Comparison of ENCODE assay signal across 18 cellular contexts in the genomic region with DNA sequence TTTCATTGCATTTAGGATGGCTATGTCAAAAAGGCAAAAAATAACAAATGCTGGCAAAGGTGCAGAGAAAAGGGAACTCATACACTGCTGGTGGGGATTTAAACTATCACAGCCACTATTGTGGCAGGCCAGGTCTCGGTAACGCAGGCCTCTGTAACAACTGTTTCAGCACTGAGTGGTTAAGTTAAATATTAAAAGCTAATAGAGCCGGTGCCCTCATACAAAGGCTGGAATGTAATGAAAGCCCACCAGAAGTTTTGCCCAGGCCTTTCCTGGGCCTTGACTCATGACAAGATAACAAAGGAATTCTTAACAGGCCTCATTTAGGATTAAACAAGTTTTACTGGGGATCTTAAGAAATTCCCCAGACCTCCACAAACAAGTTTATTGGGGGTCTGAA. TPM values are rescaled to one million over a fixed set of nuclear protein-coding genes. Genes with fewer than 3 reads are reported as not detected.
DNase-seq lines count a peak whose midpoint lies in the region; ATAC-seq and TF ChIP-seq lines count a peak whose summit lies in the region.
"Had no signal": no experiment of that assay in that cellular context is flagged by ENCODE, and none has a peak within 500 bp of the region (broad histone marks: within the 10 kb centered on the region; RNA-seq: fewer than 3 reads in every experiment).

No MANE protein-coding gene starts in this region.

- H3K36me3 ChIP-seq in mesenchymal stem cell (ENCODE audit: control insufficient read depth in 1 of 2, insufficient read depth in 2 of 2, low read depth in 1 of 2, low read length in 2 of 2) (no peaks in the 10 kb centered on the region), thyroid gland (no peaks in the 10 kb centered on the region)
- H3K36me3 ChIP-seq: BE2C, esophagus squamous epithelium, vagina had no signal

- intact Hi-C loops in dendritic cell treated with granulocyte-macrophage colony-stimulating factor and Interleukin-4, amounts not matched to agents 40 ng/mL and 50 ng/mL, for 4 days (cut with micrococcal nuclease): no loop called here
- intact Hi-C loops in thyroid gland (cut with DNase I): no loop called here
- intact Hi-C loops in CD4-positive, alpha-beta T cell (cut with DNase I, micrococcal nuclease): no loop called here

- H3K4ac ChIP-seq in mesenchymal stem cell (ENCODE audit: low read depth in 1 of 2, low read length in 2 of 2): no peak overlapping the region

- no peak overlapping the region for H3K9ac ChIP-seq in mesenchymal stem cell (ENCODE audit: low read length)

- H3K4me1 ChIP-seq in mesenchymal stem cell (ENCODE audit: control insufficient read depth, insufficient read depth, low read depth, low read length): peaks cover 15% of the 10 kb centered on the region
- peaks cover 66 to 73% of the 10 kb centered on the region in 2 donors for H3K4me1 ChIP-seq in thyroid gland
- H3K4me1 ChIP-seq: BE2C had no signal

- no peak overlapping the region for H2BK5ac ChIP-seq in mesenchymal stem cell (ENCODE audit: low read depth, low read length, poor library complexity, severe bottlenecking)

- no peak overlapping the region for H2AFZ ChIP-seq in mesenchymal stem cell (ENCODE audit: low read depth, low read length)
- H2AFZ ChIP-seq: PC-9 had no signal

- H3K23ac ChIP-seq in mesenchymal stem cell (ENCODE audit: low read length in 2 of 2): no peak overlapping the region

- H4K91ac ChIP-seq in mesenchymal stem cell (ENCODE audit: low read length): no peak overlapping the region

- peak overlapping the region; percentile 68 for H3K27ac Mint-ChIP-seq in dendritic cell treated with granulocyte-macrophage colony-stimulating factor and Interleukin-4, amounts not matched to agents 40 ng/mL and 50 ng/mL, for 4 days
- H3K27ac Mint-ChIP-seq in CD4-positive, alpha-beta T cell: no peak overlapping the region
- H3K27ac Mint-ChIP-seq: activated naive CD8-positive, alpha-beta T cell treated with anti-CD3 and anti-CD28 coated beads, Interleukin-2, amount 10 ng/mL, durations not matched to agents 7 days and 5 days; immature natural killer cell; stimulated activated naive CD8-positive, alpha-beta T cell treated with anti-CD3 and anti-CD28 coated beads, Interleukin-15, amount 100 ng/mL, for 72 hours had no signal

- no peak overlapping the region for H3K4me3 Mint-ChIP-seq in dendritic cell treated with granulocyte-macrophage colony-stimulating factor and Interleukin-4, amounts not matched to agents 40 ng/mL and 50 ng/mL, for 4 days
- H3K4me3 Mint-ChIP-seq in CD4-positive, alpha-beta T cell: no peak overlapping the region
- H3K4me3 Mint-ChIP-seq: activated naive CD8-positive, alpha-beta T cell treated with anti-CD3 and anti-CD28 coated beads, Interleukin-2, amount 10 ng/mL, durations not matched to agents 7 days and 5 days; immature natural killer cell; stimulated activated naive CD8-positive, alpha-beta T cell treated with anti-CD3 and anti-CD28 coated beads, Interleukin-15, amount 100 ng/mL, for 72 hours had no signal

- H3K9me3 Mint-ChIP-seq in dendritic cell treated with granulocyte-macrophage colony-stimulating factor and Interleukin-4, amounts not matched to agents 40 ng/mL and 50 ng/mL, for 4 days: no peaks in the 10 kb centered on the region
- H3K9me3 Mint-ChIP-seq in CD4-positive, alpha-beta T cell: no peaks in the 10 kb centered on the region
- H3K9me3 Mint-ChIP-seq: activated naive CD8-positive, alpha-beta T cell treated with anti-CD3 and anti-CD28 coated beads, Interleukin-2, amount 10 ng/mL, durations not matched to agents 7 days and 5 days; immature natural killer cell; stimulated activated naive CD8-positive, alpha-beta T cell treated with anti-CD3 and anti-CD28 coated beads, Interleukin-15, amount 100 ng/mL, for 72 hours had no signal

- H3K27me3 ChIP-seq in mesenchymal stem cell (ENCODE audit: control insufficient read depth in 1 of 2, insufficient read depth in 1 of 2, low read length in 2 of 2) (peaks cover 0 to under 1% of the 10 kb centered on the region in 2 experiments), thyroid gland (no peaks in the 10 kb centered on the region)
- no peaks in the 10 kb centered on the region for H3K27me3 ChIP-seq in CD4-positive, alpha-beta T cell (ENCODE audit: control insufficient read depth, insufficient read depth, low read length)
- H3K27me3 ChIP-seq: BE2C, esophagus squamous epithelium, vagina had no signal

- H3K4me1 Mint-ChIP-seq in dendritic cell treated with granulocyte-macrophage colony-stimulating factor and Interleukin-4, amounts not matched to agents 40 ng/mL and 50 ng/mL, for 4 days (ENCODE audit: low read depth): peaks cover 51% of the 10 kb centered on the region
- peaks cover 13% of the 10 kb centered on the region for H3K4me1 Mint-ChIP-seq in CD4-positive, alpha-beta T cell (ENCODE audit: low read depth)
- H3K4me1 Mint-ChIP-seq: immature natural killer cell had no signal

- no peak overlapping the region for H3K4me2 ChIP-seq in mesenchymal stem cell (ENCODE audit: low read length, poor library complexity, severe bottlenecking)
- H3K4me2 ChIP-seq: PC-9 had no signal

- no peaks in the 10 kb centered on the region for H3K36me3 Mint-ChIP-seq in dendritic cell treated with granulocyte-macrophage colony-stimulating factor and Interleukin-4, amounts not matched to agents 40 ng/mL and 50 ng/mL, for 4 days (ENCODE audit: low read depth)
- no peaks in the 10 kb centered on the region for H3K36me3 Mint-ChIP-seq in CD4-positive, alpha-beta T cell (ENCODE audit: low read depth)
- H3K36me3 Mint-ChIP-seq: activated naive CD8-positive, alpha-beta T cell treated with anti-CD3 and anti-CD28 coated beads, Interleukin-2, amount 10 ng/mL, durations not matched to agents 7 days and 5 days; immature natural killer cell had no signal

- no peak overlapping the region for H3K14ac ChIP-seq in mesenchymal stem cell (ENCODE audit: low read length in 2 of 2)

- H4K8ac ChIP-seq in mesenchymal stem cell (ENCODE audit: low read length): no peak overlapping the region

- no peak overlapping the region for H2BK12ac ChIP-seq in mesenchymal stem cell (ENCODE audit: low read length in 2 of 2)

- no peak for TF ChIP-seq POLR2A in thyroid gland (IDR thresholded peaks at IDR 0.05)

- H2BK15ac ChIP-seq in mesenchymal stem cell (ENCODE audit: low read depth, poor library complexity, severe bottlenecking): no peak overlapping the region

- H2BK120ac ChIP-seq in mesenchymal stem cell (ENCODE audit: low read depth, low read length): no peak overlapping the region

- no peak overlapping the region for H3K4me3 ChIP-seq in mesenchymal stem cell (ENCODE audit: insufficient read depth in 1 of 2, low read depth in 1 of 2, low read length in 2 of 2)
- H3K4me3 ChIP-seq in thyroid gland (replicated peaks in 1 of 3): no peak overlapping the region
- H3K4me3 ChIP-seq: esophagus squamous epithelium, PC-9, vagina had no signal

- no peak for TF ChIP-seq CTCF in thyroid gland (IDR thresholded peaks at IDR 0.05)
- TF ChIP-seq CTCF in CD4-positive, alpha-beta T cell (IDR thresholded peaks at IDR 0.05): no peak

- DNase-seq in HK-2 (ENCODE audit: unreplicated experiment): peak; percentile 35
- no peak for DNase-seq in mesenchymal stem cell
- DNase-seq in thyroid gland: no peak
- no peak for DNase-seq in substantia nigra (lab: John Stamatoyannopoulos, UW)
- DNase-seq in foreskin melanocyte: no peak
- no peak for DNase-seq in CD4-positive, alpha-beta T cell
- DNase-seq: activated CD8-positive, alpha-beta memory T cell treated with anti-CD3 and anti-CD28 coated beads for 24 hours; activated naive CD8-positive, alpha-beta T cell treated with anti-CD3 and anti-CD28 coated beads, Interleukin-2, amount 10 ng/mL, durations not matched to agents 7 days and 5 days; BE2C; esophagus squamous epithelium; immature natural killer cell; mesendoderm; NCI-H69; PC-9; stimulated activated naive CD8-positive, alpha-beta T cell treated with anti-CD3 and anti-CD28 coated beads, Interleukin-15, amount 100 ng/mL, for 72 hours had no signal

- no peak overlapping the region for H3K18ac ChIP-seq in mesenchymal stem cell (ENCODE audit: low read depth in 1 of 2, low read length in 2 of 2)

- H3K79me1 ChIP-seq in mesenchymal stem cell (replicated peaks; ENCODE audit: low read length, poor library complexity, severe bottlenecking): peaks cover 15% of the 10 kb centered on the region

- POLR2A ChIA-PET in CD4-positive, alpha-beta T cell (lab: Charles Lee): no interaction called here

- H3K27ac ChIP-seq in mesenchymal stem cell (ENCODE audit: low read length, poor library complexity, severe bottlenecking): peak overlapping the region; percentile 62
- peak overlapping the region; percentile 71 to 78 (median 71) for H3K27ac ChIP-seq in thyroid gland
- H3K27ac ChIP-seq in substantia nigra (ENCODE audit: low read depth, low read length, poor library complexity, severe bottlenecking): no peak overlapping the region
- H3K27ac ChIP-seq in CD4-positive, alpha-beta T cell (ENCODE audit: low read depth, low read length): no peak overlapping the region
- H3K27ac ChIP-seq: PC-9, vagina had no signal

- no peak overlapping the region for H2AK5ac ChIP-seq in mesenchymal stem cell (ENCODE audit: low read length, severe bottlenecking)

- no peak for ATAC-seq in CD4-positive, alpha-beta T cell (ENCODE audit: poor library complexity)
- ATAC-seq: sciatic nerve; stimulated activated naive CD8-positive, alpha-beta T cell treated with anti-CD3 and anti-CD28 coated beads, Interleukin-15, amount 100 ng/mL, for 72 hours had no signal

- H3K9me3 ChIP-seq in mesenchymal stem cell (ENCODE audit: control insufficient read depth, low read length) (no peaks in the 10 kb centered on the region), thyroid gland (no peaks in the 10 kb centered on the region)
- H3K9me3 ChIP-seq in CD4-positive, alpha-beta T cell (ENCODE audit: control insufficient read depth, low read length): no peaks in the 10 kb centered on the region
- H3K9me3 ChIP-seq: BE2C, esophagus squamous epithelium, vagina had no signal

- WGBS in mesenchymal stem cell: 76% methylated on average over 3 of the region's 3 CpGs
- 46% methylated on average over 3 of the region's 3 CpGs for WGBS in thyroid gland, 2 donors

- no peaks in the 10 kb centered on the region for H3K27me3 Mint-ChIP-seq in dendritic cell treated with granulocyte-macrophage colony-stimulating factor and Interleukin-4, amounts not matched to agents 40 ng/mL and 50 ng/mL, for 4 days
- H3K27me3 Mint-ChIP-seq in CD4-positive, alpha-beta T cell: no peaks in the 10 kb centered on the region
- H3K27me3 Mint-ChIP-seq: stimulated activated naive CD8-positive, alpha-beta T cell treated with anti-CD3 and anti-CD28 coated beads, Interleukin-15, amount 100 ng/mL, for 72 hours had no signal

- CTCF ChIA-PET in CD4-positive, alpha-beta T cell (lab: Charles Lee): no interaction called here

RNA-seq across cellular contexts. Expression of a gene that starts 10.7 kb away (rescaled TPM):
- polyA plus RNA-seq in mesenchymal stem cell (2013, experiment 1 of 2): 2.6 TPM
- polyA plus RNA-seq in mesenchymal stem cell (2013, experiment 2 of 2): 2.7 TPM
- total RNA-seq in thyroid gland: 10 to 100 TPM; 23.5 to 36.7 (median 32.9) TPM
- total RNA-seq in CD4-positive, alpha-beta T cell: under 1 TPM; 0.08 to 0.19 TPM

RNA-seq across cellular contexts. Expression of a gene that starts 25.1 kb away (rescaled TPM):
- 11.0 TPM for polyA plus RNA-seq in mesenchymal stem cell (2013, experiment 1 of 2)
- polyA plus RNA-seq in mesenchymal stem cell (2013, experiment 2 of 2): 9.5 TPM
- 10 to 100 TPM; 40.6 to 62.6 (median 55.1) TPM for total RNA-seq in thyroid gland
- 10 to 100 TPM; 34.0 to 39.5 TPM for total RNA-seq in CD4-positive, alpha-beta T cell

Comparison
In these comparisons a context has a peak if more than half of its experiments do, and no peak if none do; other contexts are left out.
1. H3K27ac ChIP-seq: peak in mesenchymal stem cell (single experiment) and thyroid gland (3 of 3); none in substantia nigra (single experiment) and CD4-positive, alpha-beta T cell (single experiment).
2. RNA of a gene that starts 10.7 kb away (total RNA-seq): 23.5 to 36.7 TPM in thyroid gland; 0.08 to 0.19 TPM in CD4-positive, alpha-beta T cell; every median in the first group is over 10 times any median in the second.